Comparison of ENCODE assay signal across 8 cellular contexts in genomic region chr2:70948350-70949003, GRCh38. TPM values are rescaled to one million over a fixed set of nuclear protein-coding genes. Genes with fewer than 3 reads are reported as not detected.
A peak's percentile ranks its signal among the peaks of the same experiment; 100 is the strongest.
DNase-seq lines count a peak whose midpoint lies in the region; ATAC-seq, FAIRE-seq and TF ChIP-seq lines count a peak whose summit lies in the region.

No MANE protein-coding gene starts in this region.

- H3K4me1 ChIP-seq in mammary epithelial cell (ENCODE audit: insufficient read depth, low read length) (peaks cover 3% of the 10 kb centered on the region), keratinocyte (ENCODE audit: control insufficient read depth, extremely low read depth, insufficient read depth, low read length) (peaks cover 15% of the 10 kb centered on the region)

- TF ChIP-seq CTCF in WERI-Rb-1 (IDR thresholded peaks at IDR 0.05; ENCODE audit: low read depth, low read length) (peak; percentile 97), mammary epithelial cell (conservative IDR thresholded peaks at IDR 0.05 in 1 of 2, IDR thresholded peaks at IDR 0.05 in 1 of 2; ENCODE audit: extremely low read depth in 1 of 2, insufficient read depth in 1 of 2, low read depth in 1 of 2, low read length in 2 of 2) (peak; percentile 71 to 89), keratinocyte (optimal IDR thresholded peaks at IDR 0.05 in 1 of 3, IDR thresholded peaks at IDR 0.05 in 1 of 3, conservative IDR thresholded peaks at IDR 0.05 in 1 of 3; ENCODE audit: extremely low read depth in 1 of 3, insufficient read depth in 2 of 3, low read length in 3 of 3) (peak; percentile 78 to 94 (median 90))

- CTCF ChIA-PET in mammary epithelial cell (lab: Charles Lee; ENCODE audit: low non-redundant PET) = interaction anchor here (0.6 to 1.0 kb wide), 5 partner anchors 12 to 655 kb away, joined by 3 to 4 read pairs (median 3); partner anchors contain the start of gene SNRPG

- intact Hi-C loops in mammary epithelial cell (cut with micrococcal nuclease) = loop anchor here (1.0 kb wide), 1 partner anchor 644 kb away; no protein-coding TSS in a partner anchor

- H3K27me3 ChIP-seq in WERI-Rb-1 (ENCODE audit: insufficient read depth, low read depth, severe bottlenecking) (peaks cover 12% of the 10 kb centered on the region), mammary epithelial cell (ENCODE audit: insufficient read depth, low read length) (peaks cover 2% of the 10 kb centered on the region), keratinocyte (ENCODE audit: control insufficient read depth, extremely low read depth, insufficient read depth, low read length) (peaks cover 4% of the 10 kb centered on the region)

- dilution Hi-C loops in mammary epithelial cell (cut with HindIII; ENCODE audit: low sequenced_read_pairs) = no loop called here
- dilution Hi-C loops in keratinocyte (cut with MboI; ENCODE audit: extremely low pct_ligation_motif_present, low sequenced_read_pairs) = no loop called here

- DNase-seq in GF-D8 (lab: John Stamatoyannopoulos, UW) (peak; percentile 8), NCI-H2029 (lab: John Stamatoyannopoulos, UW) (peak; percentile 50), WERI-Rb-1 (peak; percentile 91), mammary epithelial cell (peak; percentile 50), keratinocyte (ENCODE audit: low read depth, low spot score) (no peak)
- peak; percentile 53 to 62 for DNase-seq in stimulated activated CD4-positive, alpha-beta T cell treated with anti-CD3 and anti-CD28 coated beads, Interleukin-15, amount 100 ng/mL, for 1 hour (ENCODE audit: low read depth in 1 of 2, low spot score in 1 of 2)

- H3K79me2 ChIP-seq in mammary epithelial cell (ENCODE audit: insufficient read depth, low read length) (no peaks in the 10 kb centered on the region), keratinocyte (ENCODE audit: control insufficient read depth, insufficient read depth, low read length) (no peaks in the 10 kb centered on the region)

- peak; percentile 32 for FAIRE-seq in keratinocyte (lab: Jason Lieb, UNC)

- in situ Hi-C loops in mammary epithelial cell (cut with MboI; ENCODE audit: low sequenced_read_pairs in 2 of 2) = loop anchor here (5.0 to 25.0 kb wide), 4 partner anchors 76 to 636 kb away; partner anchors contain the start of gene FAM136A (in 2 of the 2)

- H2AFZ ChIP-seq in mammary epithelial cell (ENCODE audit: low read depth, low read length) (peak overlapping the region; percentile 90), keratinocyte (ENCODE audit: control insufficient read depth, low read length) (peak overlapping the region; percentile 75)

- peak; percentile 92 for ATAC-seq in HG02798 (IDR thresholded peaks at IDR 0.05; ENCODE audit: poor library complexity, unreplicated experiment)
- ATAC-seq in GM19324 (IDR thresholded peaks at IDR 0.05; ENCODE audit: low FRiP score, unreplicated experiment) = no peak

- WGBS in mammary epithelial cell (ENCODE audit: low coverage, missing lambda C conversion rate) = 26% methylated on average over 12 of the region's 26 CpGs

- H3K4me3 ChIP-seq in WERI-Rb-1 (ENCODE audit: low read depth, low read length) = peak overlapping the region; percentile 41
- peak overlapping the region in 2 of 3 experiments; percentile 20 to 22 for H3K4me3 ChIP-seq in mammary epithelial cell (replicated peaks in 1 of 3; ENCODE audit: insufficient read depth in 1 of 3, low read depth in 2 of 3, low read length in 3 of 3)
- H3K4me3 ChIP-seq in keratinocyte (ENCODE audit: control insufficient read depth in 2 of 3, extremely low read depth in 1 of 3, insufficient read depth in 2 of 3, low read depth in 1 of 3, low read length in 3 of 3) = peak overlapping the region in 2 of 3 experiments; percentile 31 to 47

- H3K36me3 ChIP-seq in WERI-Rb-1 = no peaks in the 10 kb centered on the region
- no peaks in the 10 kb centered on the region for H3K36me3 ChIP-seq in mammary epithelial cell (ENCODE audit: insufficient read depth, low read length)
- no peaks in the 10 kb centered on the region for H3K36me3 ChIP-seq in keratinocyte (ENCODE audit: control insufficient read depth in 2 of 2, extremely low read depth in 1 of 2, insufficient read depth in 2 of 2, low read length in 2 of 2)

- H3K9me3 ChIP-seq in WERI-Rb-1 (ENCODE audit: severe bottlenecking) = no peaks in the 10 kb centered on the region
- H3K9me3 ChIP-seq in mammary epithelial cell (replicated peaks; ENCODE audit: insufficient read depth, low read length) = no peaks in the 10 kb centered on the region
- H3K9me3 ChIP-seq in keratinocyte (ENCODE audit: control insufficient read depth, low read depth, low read length) = no peaks in the 10 kb centered on the region

- H3K4me2 ChIP-seq in mammary epithelial cell (ENCODE audit: insufficient read depth, low read depth, low read length) = peak overlapping the region; percentile 64
- H3K4me2 ChIP-seq in keratinocyte (ENCODE audit: control insufficient read depth, extremely low read depth, insufficient read depth, low read depth, low read length) = peak overlapping the region; percentile 74

- H3K9me1 ChIP-seq in keratinocyte (ENCODE audit: control insufficient read depth, extremely low read depth, insufficient read depth, low read length) = no peaks in the 10 kb centered on the region

- no peak overlapping the region for H3K9ac ChIP-seq in mammary epithelial cell (ENCODE audit: insufficient read depth, low read length)
- peak overlapping the region; percentile 39 for H3K9ac ChIP-seq in keratinocyte (ENCODE audit: control insufficient read depth, extremely low read depth, insufficient read depth, low read length)

- BruUV-seq in mammary epithelial cell (replicated peaks; lab: Mats Ljungman, UMichigan) = no TSS peak

- H3K27ac ChIP-seq in WERI-Rb-1 (no peak overlapping the region), mammary epithelial cell (ENCODE audit: insufficient read depth, low read depth, low read length) (no peak overlapping the region), keratinocyte (ENCODE audit: control insufficient read depth, insufficient read depth, low read length) (no peak overlapping the region)

- H4K20me1 ChIP-seq in mammary epithelial cell (ENCODE audit: insufficient read depth, low read length) (no peaks in the 10 kb centered on the region), keratinocyte (ENCODE audit: control insufficient read depth, extremely low read depth, insufficient read depth, low read length) (no peaks in the 10 kb centered on the region)

RNA-seq across cellular contexts. Expression of gene ATP6V1B1, which starts 12.8 kb away (rescaled TPM):
- total RNA-seq in mammary epithelial cell = 1 to 10 TPM in 1 of 2 donors, not detected in 1; 1.3 TPM
- polyA plus RNA-seq in mammary epithelial cell = 0.03 TPM
- polyA minus RNA-seq in mammary epithelial cell = not detected
- polyA plus RNA-seq in keratinocyte = 0.13 TPM in 1 of 3 replicates, not detected in the others
- polyA plus RNA-seq in keratinocyte (2011; ENCODE audit: low read depth) = 0.62 TPM
- not detected in 2 replicates for polyA plus RNA-seq in keratinocyte (2011; cell fraction: cytosol; rRNA removed)
- polyA plus RNA-seq in keratinocyte (2011; cell fraction: nucleus; rRNA removed) = 0.37 and 0.55 TPM in 2 replicates
- polyA plus RNA-seq in keratinocyte (2012; ENCODE audit: low replicate concordance) = not detected in 2 replicates
- polyA minus RNA-seq in keratinocyte = not detected in 3 replicates
- not detected for polyA minus RNA-seq in keratinocyte (2011; cell fraction: cytosol; rRNA and poly(A)+ RNA removed)
- polyA minus RNA-seq in keratinocyte (2011; cell fraction: nucleus; rRNA and poly(A)+ RNA removed) = not detected in 2 replicates

RNA-seq across cellular contexts. Expression of gene ANKRD53, which starts 30.0 kb away (rescaled TPM):
- total RNA-seq in mammary epithelial cell = under 1 TPM in 1 of 2 donors, not detected in 1; 0.83 TPM
- polyA plus RNA-seq in mammary epithelial cell = 0.18 TPM
- polyA minus RNA-seq in mammary epithelial cell = 1.7 TPM
- polyA plus RNA-seq in keratinocyte = 0.05 to 0.15 TPM in 2 of 3 replicates, not detected in the other
- not detected for polyA plus RNA-seq in keratinocyte (2011; ENCODE audit: low read depth)
- 0.04 and 0.13 TPM in 2 replicates for polyA plus RNA-seq in keratinocyte (2011; cell fraction: cytosol; rRNA removed)
- polyA plus RNA-seq in keratinocyte (2011; cell fraction: nucleus; rRNA removed) = 0.05 and 0.48 TPM in 2 replicates
- polyA plus RNA-seq in keratinocyte (2012; ENCODE audit: low replicate concordance) = 0.07 TPM in 1 of 2 replicates, not detected in the other
- 0.13 TPM in 1 of 3 replicates, not detected in the others for polyA minus RNA-seq in keratinocyte
- not detected for polyA minus RNA-seq in keratinocyte (2011; cell fraction: cytosol; rRNA and poly(A)+ RNA removed)
- not detected in 2 replicates for polyA minus RNA-seq in keratinocyte (2011; cell fraction: nucleus; rRNA and poly(A)+ RNA removed)

RNA-seq across cellular contexts. Expression of gene TEX261, which starts 46.2 kb away (rescaled TPM):
- total RNA-seq in mammary epithelial cell = 10 to 100 TPM; 30.0 to 61.6 TPM
- polyA plus RNA-seq in mammary epithelial cell (59.6 TPM), keratinocyte (66.3 to 78.8 TPM (median 66.6 TPM) in 3 replicates)
- polyA minus RNA-seq in mammary epithelial cell (146 TPM), keratinocyte (67.2 to 100 TPM (median 72.0 TPM) in 3 replicates)
- polyA plus RNA-seq in keratinocyte (2011; ENCODE audit: low read depth) = 5.9 TPM
- 50.2 and 67.7 TPM in 2 replicates for polyA plus RNA-seq in keratinocyte (2011; cell fraction: cytosol; rRNA removed)
- 53.6 and 55.7 TPM in 2 replicates for polyA plus RNA-seq in keratinocyte (2011; cell fraction: nucleus; rRNA removed)
- polyA plus RNA-seq in keratinocyte (2012; ENCODE audit: low replicate concordance) = 15.2 and 46.3 TPM in 2 replicates
- polyA minus RNA-seq in keratinocyte (2011; cell fraction: cytosol; rRNA and poly(A)+ RNA removed) = 28.6 TPM
- 16.1 and 48.0 TPM in 2 replicates for polyA minus RNA-seq in keratinocyte (2011; cell fraction: nucleus; rRNA and poly(A)+ RNA removed)

RNA-seq across cellular contexts. Expression of gene VAX2, which starts 48.1 kb away (rescaled TPM):
- total RNA-seq in mammary epithelial cell = under 1 TPM in 1 of 2 donors, not detected in 1; 0.67 TPM
- not detected for polyA plus RNA-seq in mammary epithelial cell
- polyA minus RNA-seq in mammary epithelial cell = not detected
- 0.04 to 0.22 TPM in 2 of 3 replicates, not detected in the other for polyA plus RNA-seq in keratinocyte
- polyA plus RNA-seq in keratinocyte (2011; ENCODE audit: low read depth) = not detected
- not detected in 2 replicates for polyA plus RNA-seq in keratinocyte (2011; cell fraction: cytosol; rRNA removed)
- not detected in 2 replicates for polyA plus RNA-seq in keratinocyte (2011; cell fraction: nucleus; rRNA removed)
- polyA plus RNA-seq in keratinocyte (2012; ENCODE audit: low replicate concordance) = 0.09 TPM in 1 of 2 replicates, not detected in the other
- not detected in 3 replicates for polyA minus RNA-seq in keratinocyte
- not detected for polyA minus RNA-seq in keratinocyte (2011; cell fraction: cytosol; rRNA and poly(A)+ RNA removed)
- not detected in 2 replicates for polyA minus RNA-seq in keratinocyte (2011; cell fraction: nucleus; rRNA and poly(A)+ RNA removed)
